In genomic region chr19:19663292-19664120, GRCh38 we compare ENCODE assay signal across 1 cellular context.
A peak's percentile ranks its signal among the peaks of the same experiment; 100 is the strongest.
TF ChIP-seq lines count a peak whose summit lies in the region.

Gene ATP13A1, minus strand, starts transcription at chr19:19663676. Its CDS starts 10 bp downstream, at chr19:19663666.

TF ChIP-seq in K562, 482 proteins besides CTCF, POLR2A, EP300 and RAD21 (continued from another document and continues in another):
- TF ChIP-seq MNT (conservative IDR thresholded peaks at IDR 0.05) (peak; percentile 61 to 81; a peak in 3 of 4 replicates), NFIC (IDR thresholded peaks at IDR 0.05) (no peak), RBFOX2 (IDR thresholded peaks at IDR 0.05; ENCODE audit: low read depth, low read length) (peak; percentile 94), ERF (CRISPR knock-in tag; IDR thresholded peaks at IDR 0.05) (peak; percentile 68; the same call in 1 of the 2 replicates), HDAC8 (tag; IDR thresholded peaks at IDR 0.05) (peak; percentile 78), NCOR1 (IDR thresholded peaks at IDR 0.05) (no peak), ZBTB17 (CRISPR knock-in tag; IDR thresholded peaks at IDR 0.05) (peak; percentile 26; the same call in 1 of the 2 replicates), TCF3 (CRISPR knock-in tag; IDR thresholded peaks at IDR 0.05) (no peak), SMARCA4 (IDR thresholded peaks at IDR 0.05) (no peak), RBM39 (optimal IDR thresholded peaks at IDR 0.05; ENCODE audit: low read depth, low read length) (no peak), NR2F6 (CRISPR knock-in tag; IDR thresholded peaks at IDR 0.05) (0 out of 2 replicates have a peak, but pooled peaks have one; percentile 36), SMAD1 (IDR thresholded peaks at IDR 0.05; ENCODE audit: low read depth, low read length, partially characterized antibody) (no peak), MEIS2 (IDR thresholded peaks at IDR 0.05; ENCODE audit: partially characterized antibody) (no peak), FOSL1 (tag; conservative IDR thresholded peaks at IDR 0.05) (0 out of 2 replicates have a peak, but pooled peaks have one; percentile 17), ZNF212 (CRISPR knock-in tag; IDR thresholded peaks at IDR 0.05) (no peak), KHSRP (IDR thresholded peaks at IDR 0.05) (no peak), CREM (IDR thresholded peaks at IDR 0.05; ENCODE audit: low read depth) (peak; percentile 71), FOXK2 (conservative IDR thresholded peaks at IDR 0.05 in 1 of 2, IDR thresholded peaks at IDR 0.05 in 1 of 2; ENCODE audit: low read depth in 2 of 2) (peak in 1 of 2 experiments; percentile 36; a peak in 2 of 4 replicates), ZFP36 (IDR thresholded peaks at IDR 0.05; ENCODE audit: low read depth, low read length, partially characterized antibody) (no peak), SOX6 (IDR thresholded peaks at IDR 0.05) (peak; percentile 28; the same call in 1 of the 2 replicates), NFYB (IDR thresholded peaks at IDR 0.05; ENCODE audit: extremely low read depth, insufficient read length) (no peak), MXI1 (IDR thresholded peaks at IDR 0.05; ENCODE audit: low read depth, low read length) (peak; percentile 74), PHF8 (IDR thresholded peaks at IDR 0.05; ENCODE audit: borderline replicate concordance, low read length) (peak; percentile 88; the same call in 1 of the 2 replicates), KLF6 (CRISPR knock-in tag; IDR thresholded peaks at IDR 0.05; ENCODE audit: borderline replicate concordance) (peak; percentile 84; the same call in 1 of the 2 replicates), POLR2H (tag; IDR thresholded peaks at IDR 0.05; ENCODE audit: low read depth) (peak; percentile 82), ZNF239 (CRISPR knock-in tag; IDR thresholded peaks at IDR 0.05) (peak; percentile 63; the same call in 1 of the 2 replicates), SIN3B (IDR thresholded peaks at IDR 0.05; ENCODE audit: low read depth) (peak; percentile 92), SREBF1 (IDR thresholded peaks at IDR 0.05; ENCODE audit: borderline replicate concordance, low read depth, low read length) (no peak), ZBTB8A (IDR thresholded peaks at IDR 0.05; ENCODE audit: partially characterized antibody) (no peak), MTA3 (IDR thresholded peaks at IDR 0.05; ENCODE audit: borderline replicate concordance) (peak; percentile 60; the same call in 1 of the 2 replicates), CAMTA2 (CRISPR knock-in tag; conservative IDR thresholded peaks at IDR 0.05) (no peak), SUPT5H (IDR thresholded peaks at IDR 0.05) (peak; percentile 74), CSDE1 (IDR thresholded peaks at IDR 0.05) (peak in 1 of 2 experiments; percentile 93; a peak in 2 of 4 replicates), CBX3 (IDR thresholded peaks at IDR 0.05; ENCODE audit: borderline replicate concordance in 1 of 2, low read length in 2 of 2) (no peak), TARDBP (IDR thresholded peaks at IDR 0.05) (0 out of 2 replicates have a peak, but pooled peaks have one; percentile 27), ZNF23 (CRISPR knock-in tag; IDR thresholded peaks at IDR 0.05) (peak; percentile 42; the same call in 1 of the 2 replicates), KDM4B (IDR thresholded peaks at IDR 0.05; ENCODE audit: borderline replicate concordance in 2 of 2, low read depth in 1 of 2) (peak in 1 of 2 experiments; percentile 69; a peak in 1 of 4 replicates), XRCC4 (IDR thresholded peaks at IDR 0.05; ENCODE audit: extremely low read depth, insufficient read depth, insufficient read length) (no peak), PRMT5 (CRISPR knock-in tag; IDR thresholded peaks at IDR 0.05) (no peak), HMG20A (CRISPR knock-in tag; conservative IDR thresholded peaks at IDR 0.05) (no peak), HNRNPL (IDR thresholded peaks at IDR 0.05; ENCODE audit: low read depth, low read length) (peak; percentile 81; the same call in 1 of the 2 replicates), ZNF695 (CRISPR knock-in tag; IDR thresholded peaks at IDR 0.05) (no peak), TEAD1 (CRISPR knock-in tag; IDR thresholded peaks at IDR 0.05) (peak; percentile 40 to 79; a peak in 2 of 4 replicates), ZNF518B (CRISPR knock-in tag; IDR thresholded peaks at IDR 0.05) (no peak)
- TF ChIP-seq, protein P1, sequence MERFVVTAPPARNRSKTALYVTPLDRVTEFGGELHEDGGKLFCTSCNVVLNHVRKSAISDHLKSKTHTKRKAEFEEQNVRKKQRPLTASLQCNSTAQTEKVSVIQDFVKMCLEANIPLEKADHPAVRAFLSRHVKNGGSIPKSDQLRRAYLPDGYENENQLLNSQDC (CRISPR knock-in tag; IDR thresholded peaks at IDR 0.05), result no peak
- TF ChIP-seq, protein P2, sequence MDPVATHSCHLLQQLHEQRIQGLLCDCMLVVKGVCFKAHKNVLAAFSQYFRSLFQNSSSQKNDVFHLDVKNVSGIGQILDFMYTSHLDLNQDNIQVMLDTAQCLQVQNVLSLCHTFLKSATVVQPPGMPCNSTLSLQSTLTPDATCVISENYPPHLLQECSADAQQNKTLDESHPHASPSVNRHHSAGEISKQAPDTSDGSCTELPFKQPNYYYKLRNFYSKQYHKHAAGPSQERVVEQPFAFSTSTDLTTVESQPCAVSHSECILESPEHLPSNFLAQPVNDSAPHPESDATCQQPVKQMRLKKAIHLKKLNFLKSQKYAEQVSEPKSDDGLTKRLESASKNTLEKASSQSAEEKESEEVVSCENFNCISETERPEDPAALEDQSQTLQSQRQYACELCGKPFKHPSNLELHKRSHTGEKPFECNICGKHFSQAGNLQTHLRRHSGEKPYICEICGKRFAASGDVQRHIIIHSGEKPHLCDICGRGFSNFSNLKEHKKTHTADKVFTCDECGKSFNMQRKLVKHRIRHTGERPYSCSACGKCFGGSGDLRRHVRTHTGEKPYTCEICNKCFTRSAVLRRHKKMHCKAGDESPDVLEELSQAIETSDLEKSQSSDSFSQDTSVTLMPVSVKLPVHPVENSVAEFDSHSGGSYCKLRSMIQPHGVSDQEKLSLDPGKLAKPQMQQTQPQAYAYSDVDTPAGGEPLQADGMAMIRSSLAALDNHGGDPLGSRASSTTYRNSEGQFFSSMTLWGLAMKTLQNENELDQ (CRISPR knock-in tag; IDR thresholded peaks at IDR 0.05; ENCODE audit: borderline replicate concordance), result no peak
- TF ChIP-seq, protein P3, sequence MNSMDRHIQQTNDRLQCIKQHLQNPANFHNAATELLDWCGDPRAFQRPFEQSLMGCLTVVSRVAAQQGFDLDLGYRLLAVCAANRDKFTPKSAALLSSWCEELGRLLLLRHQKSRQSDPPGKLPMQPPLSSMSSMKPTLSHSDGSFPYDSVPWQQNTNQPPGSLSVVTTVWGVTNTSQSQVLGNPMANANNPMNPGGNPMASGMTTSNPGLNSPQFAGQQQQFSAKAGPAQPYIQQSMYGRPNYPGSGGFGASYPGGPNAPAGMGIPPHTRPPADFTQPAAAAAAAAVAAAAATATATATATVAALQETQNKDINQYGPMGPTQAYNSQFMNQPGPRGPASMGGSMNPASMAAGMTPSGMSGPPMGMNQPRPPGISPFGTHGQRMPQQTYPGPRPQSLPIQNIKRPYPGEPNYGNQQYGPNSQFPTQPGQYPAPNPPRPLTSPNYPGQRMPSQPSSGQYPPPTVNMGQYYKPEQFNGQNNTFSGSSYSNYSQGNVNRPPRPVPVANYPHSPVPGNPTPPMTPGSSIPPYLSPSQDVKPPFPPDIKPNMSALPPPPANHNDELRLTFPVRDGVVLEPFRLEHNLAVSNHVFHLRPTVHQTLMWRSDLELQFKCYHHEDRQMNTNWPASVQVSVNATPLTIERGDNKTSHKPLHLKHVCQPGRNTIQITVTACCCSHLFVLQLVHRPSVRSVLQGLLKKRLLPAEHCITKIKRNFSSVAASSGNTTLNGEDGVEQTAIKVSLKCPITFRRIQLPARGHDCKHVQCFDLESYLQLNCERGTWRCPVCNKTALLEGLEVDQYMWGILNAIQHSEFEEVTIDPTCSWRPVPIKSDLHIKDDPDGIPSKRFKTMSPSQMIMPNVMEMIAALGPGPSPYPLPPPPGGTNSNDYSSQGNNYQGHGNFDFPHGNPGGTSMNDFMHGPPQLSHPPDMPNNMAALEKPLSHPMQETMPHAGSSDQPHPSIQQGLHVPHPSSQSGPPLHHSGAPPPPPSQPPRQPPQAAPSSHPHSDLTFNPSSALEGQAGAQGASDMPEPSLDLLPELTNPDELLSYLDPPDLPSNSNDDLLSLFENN (IDR thresholded peaks at IDR 0.05; ENCODE audit: low read depth in 2 of 2, low read length in 2 of 2), result 0 out of 4 replicates have a peak, but pooled peaks have one; percentile 7 to 13
- TF ChIP-seq, protein P4, sequence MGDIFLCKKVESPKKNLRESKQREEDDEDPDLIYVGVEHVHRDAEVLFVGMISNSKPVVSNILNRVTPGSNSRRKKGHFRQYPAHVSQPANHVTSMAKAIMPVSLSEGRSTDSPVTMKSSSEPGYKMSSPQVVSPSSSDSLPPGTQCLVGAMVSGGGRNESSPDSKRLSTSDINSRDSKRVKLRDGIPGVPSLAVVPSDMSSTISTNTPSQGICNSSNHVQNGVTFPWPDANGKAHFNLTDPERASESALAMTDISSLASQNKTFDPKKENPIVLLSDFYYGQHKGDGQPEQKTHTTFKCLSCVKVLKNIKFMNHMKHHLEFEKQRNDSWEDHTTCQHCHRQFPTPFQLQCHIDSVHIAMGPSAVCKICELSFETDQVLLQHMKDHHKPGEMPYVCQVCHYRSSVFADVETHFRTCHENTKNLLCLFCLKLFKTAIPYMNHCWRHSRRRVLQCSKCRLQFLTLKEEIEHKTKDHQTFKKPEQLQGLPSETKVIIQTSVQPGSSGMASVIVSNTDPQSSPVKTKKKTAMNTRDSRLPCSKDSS (IDR thresholded peaks at IDR 0.05; ENCODE audit: low read depth, partially characterized antibody), result no peak
- TF ChIP-seq, protein P5, sequence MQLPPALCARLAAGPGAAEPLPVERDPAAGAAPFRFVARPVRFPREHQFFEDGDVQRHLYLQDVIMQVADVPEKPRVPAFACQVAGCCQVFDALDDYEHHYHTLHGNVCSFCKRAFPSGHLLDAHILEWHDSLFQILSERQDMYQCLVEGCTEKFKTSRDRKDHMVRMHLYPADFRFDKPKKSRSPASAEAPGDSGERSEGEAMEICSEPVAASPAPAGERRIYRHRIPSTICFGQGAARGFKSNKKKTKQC (CRISPR knock-in tag; IDR thresholded peaks at IDR 0.05), result no peak
- TF ChIP-seq, protein P6, sequence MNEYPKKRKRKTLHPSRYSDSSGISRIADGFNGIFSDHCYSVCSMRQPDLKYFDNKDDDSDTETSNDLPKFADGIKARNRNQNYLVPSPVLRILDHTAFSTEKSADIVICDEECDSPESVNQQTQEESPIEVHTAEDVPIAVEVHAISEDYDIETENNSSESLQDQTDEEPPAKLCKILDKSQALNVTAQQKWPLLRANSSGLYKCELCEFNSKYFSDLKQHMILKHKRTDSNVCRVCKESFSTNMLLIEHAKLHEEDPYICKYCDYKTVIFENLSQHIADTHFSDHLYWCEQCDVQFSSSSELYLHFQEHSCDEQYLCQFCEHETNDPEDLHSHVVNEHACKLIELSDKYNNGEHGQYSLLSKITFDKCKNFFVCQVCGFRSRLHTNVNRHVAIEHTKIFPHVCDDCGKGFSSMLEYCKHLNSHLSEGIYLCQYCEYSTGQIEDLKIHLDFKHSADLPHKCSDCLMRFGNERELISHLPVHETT (CRISPR knock-in tag; conservative IDR thresholded peaks at IDR 0.05 in 1 of 2, IDR thresholded peaks at IDR 0.05 in 1 of 2), result peak in 1 of 2 experiments; percentile 91; a peak in 2 of 4 replicates
- TF ChIP-seq, protein P7, sequence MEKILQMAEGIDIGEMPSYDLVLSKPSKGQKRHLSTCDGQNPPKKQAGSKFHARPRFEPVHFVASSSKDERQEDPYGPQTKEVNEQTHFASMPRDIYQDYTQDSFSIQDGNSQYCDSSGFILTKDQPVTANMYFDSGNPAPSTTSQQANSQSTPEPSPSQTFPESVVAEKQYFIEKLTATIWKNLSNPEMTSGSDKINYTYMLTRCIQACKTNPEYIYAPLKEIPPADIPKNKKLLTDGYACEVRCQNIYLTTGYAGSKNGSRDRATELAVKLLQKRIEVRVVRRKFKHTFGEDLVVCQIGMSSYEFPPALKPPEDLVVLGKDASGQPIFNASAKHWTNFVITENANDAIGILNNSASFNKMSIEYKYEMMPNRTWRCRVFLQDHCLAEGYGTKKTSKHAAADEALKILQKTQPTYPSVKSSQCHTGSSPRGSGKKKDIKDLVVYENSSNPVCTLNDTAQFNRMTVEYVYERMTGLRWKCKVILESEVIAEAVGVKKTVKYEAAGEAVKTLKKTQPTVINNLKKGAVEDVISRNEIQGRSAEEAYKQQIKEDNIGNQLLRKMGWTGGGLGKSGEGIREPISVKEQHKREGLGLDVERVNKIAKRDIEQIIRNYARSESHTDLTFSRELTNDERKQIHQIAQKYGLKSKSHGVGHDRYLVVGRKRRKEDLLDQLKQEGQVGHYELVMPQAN (IDR thresholded peaks at IDR 0.05; ENCODE audit: borderline replicate concordance), result peak; percentile 80; the same call in 1 of the 2 replicates
